ENCODE assay signal across 16 cellular contexts in the genomic region with DNA sequence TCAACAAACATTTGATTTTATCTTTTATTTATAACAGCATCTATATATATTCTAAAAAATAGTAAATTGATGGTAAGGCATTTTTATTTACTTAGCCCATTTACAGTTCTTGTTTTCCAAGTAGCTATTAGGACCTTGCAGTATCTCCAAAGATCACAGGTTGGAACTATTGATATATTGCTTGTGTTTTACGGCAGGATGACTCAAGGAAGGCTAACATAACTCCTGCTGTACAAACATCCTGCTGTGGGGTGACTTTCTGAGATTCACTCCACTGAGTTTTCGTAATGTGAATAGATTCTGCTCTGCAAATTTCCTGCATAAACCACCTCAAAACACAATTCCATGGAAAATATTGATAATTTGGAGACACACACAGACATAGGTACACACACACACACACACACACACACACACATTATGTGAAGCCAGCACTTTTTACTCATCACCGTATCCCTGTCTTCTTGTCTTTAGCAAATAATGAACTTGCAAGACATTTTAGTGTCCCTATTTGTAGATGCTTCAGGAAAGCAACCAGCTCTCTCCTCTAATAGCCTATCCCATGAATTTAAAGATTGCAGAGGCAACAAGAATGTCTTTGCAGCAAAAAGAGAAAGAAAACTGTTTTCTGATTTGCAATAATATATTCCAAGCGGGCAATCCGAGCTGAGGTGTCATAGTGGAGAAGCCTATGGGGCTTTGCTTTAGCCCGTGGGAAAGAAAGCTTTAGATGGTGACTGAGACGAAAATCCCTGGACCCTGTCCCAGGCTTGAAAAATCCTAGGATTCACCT.
DNase-seq lines count a peak whose midpoint lies in the region; ATAC-seq and TF ChIP-seq lines count a peak whose summit lies in the region.
"Had no signal": no experiment of that assay in that cellular context is flagged by ENCODE, and none has a peak within 500 bp of the region (broad histone marks: within the 10 kb centered on the region; RNA-seq: fewer than 3 reads in every experiment).

No MANE protein-coding gene starts in this region.

- peak; percentile 73 for DNase-seq in LoVo (ENCODE audit: low spot score)
- no peak for DNase-seq in activated CD4-positive, alpha-beta T cell treated with anti-CD3 and anti-CD28 coated beads for 1 hour
- no peak for DNase-seq in NCI-H2227 (lab: John Stamatoyannopoulos, UW; ENCODE audit: unreplicated experiment)
- DNase-seq in NCI-H748 treated with DMSO at 0.1 percent for 48 hours (lab: John Stamatoyannopoulos, UW): no peak
- DNase-seq: activated B cell treated with CpG ODN at 0.5 μM for 24 hours; activated naive CD4-positive, alpha-beta T cell treated with anti-CD3 and anti-CD28 coated beads, Interleukin-2, amount 10 ng/mL, durations not matched to agents 7 days and 5 days; naive B cell; NCI-H1092; NCI-H226; OCI-M1; stimulated activated CD8-positive, alpha-beta memory T cell treated with anti-CD3 and anti-CD28 coated beads, Interleukin-4, amount 100 ng/mL, for 48 hours; tibial artery had no signal

- TF ChIP-seq CTCF in 22Rv1 (IDR thresholded peaks at IDR 0.05): no peak

- H3K4me3 ChIP-seq in duodenal mucosa (ENCODE audit: low read depth in 1 of 2, low read length in 2 of 2) (peak overlapping the region; percentile 67 to 79), mucosa of rectum (ENCODE audit: low read length in 2 of 2) (peak overlapping the region; percentile 78 to 84)
- H3K4me3 ChIP-seq: tibial artery had no signal

- H3K27me3 ChIP-seq in duodenal mucosa (ENCODE audit: control insufficient read depth in 1 of 2, insufficient read depth in 2 of 2, low read length in 2 of 2) (no peaks in the 10 kb centered on the region), mucosa of rectum (ENCODE audit: control insufficient read depth in 2 of 2, insufficient read depth in 2 of 2, low read length in 2 of 2) (no peaks in the 10 kb centered on the region)
- H3K27me3 ChIP-seq: tibial artery had no signal

- ATAC-seq in HG02852 (IDR thresholded peaks at IDR 0.05; ENCODE audit: unreplicated experiment): no peak

- H3K9ac ChIP-seq in duodenal mucosa (ENCODE audit: low read depth in 1 of 2, low read length in 2 of 2) (peak overlapping the region; percentile 66 to 77), mucosa of rectum (ENCODE audit: low read depth in 1 of 2, low read length in 2 of 2) (peak overlapping the region; percentile 72 to 77)

- peak overlapping the region; percentile 46 for H3K27ac ChIP-seq in 22Rv1
- H3K27ac ChIP-seq in duodenal mucosa (ENCODE audit: low read depth, low read length): peak overlapping the region; percentile 27
- H3K27ac ChIP-seq in mucosa of rectum (ENCODE audit: low read depth in 2 of 2, low read length in 2 of 2): peak overlapping the region; percentile 81
- H3K27ac ChIP-seq: tibial artery had no signal

- H3K9me3 ChIP-seq in duodenal mucosa (ENCODE audit: control insufficient read depth in 1 of 2, low read length in 2 of 2) (no peaks in the 10 kb centered on the region), mucosa of rectum (ENCODE audit: control insufficient read depth in 2 of 2, low read length in 2 of 2) (no peaks in the 10 kb centered on the region)
- H3K9me3 ChIP-seq: tibial artery had no signal

- H3K36me3 ChIP-seq in duodenal mucosa (ENCODE audit: control insufficient read depth in 1 of 2, insufficient read depth in 2 of 2, low read length in 2 of 2) (peaks cover 8 to 14% of the 10 kb centered on the region in 2 donors), mucosa of rectum (ENCODE audit: control insufficient read depth in 2 of 2, insufficient read depth in 2 of 2, low read length in 2 of 2) (peaks cover 11 to 17% of the 10 kb centered on the region in 2 donors)
- H3K36me3 ChIP-seq: tibial artery had no signal

- H3K4me1 ChIP-seq in duodenal mucosa (ENCODE audit: control insufficient read depth in 1 of 2, insufficient read depth in 2 of 2, low read length in 2 of 2): peaks cover 17 to 18% of the 10 kb centered on the region in 2 donors
- H3K4me1 ChIP-seq in mucosa of rectum (ENCODE audit: control insufficient read depth in 2 of 2, insufficient read depth in 2 of 2, low read length in 2 of 2): peaks cover 0 to 19% of the 10 kb centered on the region in 2 donors
- H3K4me1 ChIP-seq: tibial artery had no signal

Comparison
In these comparisons a context has a peak if more than half of its experiments do, and no peak if none do; other contexts are left out.
1. H3K27ac ChIP-seq: peak in every context shown above with its lines; median percentile 81 in mucosa of rectum; 46 in 22Rv1; 27 in duodenal mucosa.